9 cellular contexts compared by ENCODE assay signal in the genomic region with DNA sequence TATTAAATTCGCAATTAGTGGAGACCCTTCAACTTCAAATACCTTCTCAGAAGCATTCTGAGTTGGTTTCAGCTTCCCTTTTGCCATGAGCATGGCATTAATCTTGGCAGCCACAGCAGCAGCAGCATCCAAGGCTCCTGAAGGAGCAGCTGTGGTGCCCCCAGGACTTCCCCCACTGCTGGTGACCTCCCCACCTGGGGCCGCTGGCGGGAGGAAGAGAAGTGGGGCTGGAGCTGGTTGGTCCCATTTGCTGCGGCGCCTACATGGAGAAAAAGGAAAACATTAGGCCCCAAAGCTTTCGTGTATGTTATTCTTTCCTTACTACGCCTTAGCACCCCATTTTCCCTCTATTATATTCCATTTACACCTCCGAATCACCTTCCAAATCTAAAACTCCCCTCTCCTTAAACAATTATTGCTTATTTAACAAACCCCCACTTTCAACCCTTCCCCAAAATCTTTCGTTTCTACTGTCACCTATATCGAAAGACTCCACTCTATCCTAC. TPM values are rescaled to one million over a fixed set of nuclear protein-coding genes. Genes with fewer than 3 reads are reported as not detected.
DNase-seq lines count a peak whose midpoint lies in the region; ATAC-seq, FAIRE-seq and TF ChIP-seq lines count a peak whose summit lies in the region.
"Had no signal": no experiment of that assay in that cellular context is flagged by ENCODE, and none has a peak within 500 bp of the region (broad histone marks: within the 10 kb centered on the region; RNA-seq: fewer than 3 reads in every experiment).

No MANE protein-coding gene starts in this region.

- FAIRE-seq in HepG2 (lab: Jason Lieb, UNC), result no peak

- no peak overlapping the region for H2AFZ ChIP-seq in HepG2 (ENCODE audit: low read length)

- peaks cover 3 to 36% of the 10 kb centered on the region in 2 experiments; a peak in 4 of 5 replicates for H3K36me3 ChIP-seq in HepG2 (replicated peaks in 1 of 2; ENCODE audit: control insufficient read depth in 1 of 2, insufficient read depth in 2 of 2, low read length in 2 of 2)

- peak overlapping the region; percentile 83 to 98 (median 97) for H3K4me3 ChIP-seq in HepG2 (replicated peaks in 1 of 3; ENCODE audit: insufficient read depth in 1 of 3, low read depth in 2 of 3, low read length in 3 of 3)

- 3% methylated on average over 9 of the region's 10 CpGs for WGBS in HepG2 (ENCODE audit: low lambda C conversion rate)

- no TSS peak for BruUV-seq in HepG2 (replicated peaks; lab: Mats Ljungman, UMichigan)

- in situ Hi-C loops in HepG2 (cut with HindIII; ENCODE audit: extremely low pct_ligation_motif_present, low pct_unique_long_range_greater_than_20kb), result loop anchor here (10.0 kb wide), 1 partner anchor 51 kb away; no protein-coding TSS in a partner anchor

- intact Hi-C loops in HepG2 (cut with micrococcal nuclease; ENCODE audit: unreplicated experiment), result no loop called here

- TF ChIP-seq CTCF in HepG2 (CRISPR knock-in tag; IDR thresholded peaks at IDR 0.05) (no peak), omental fat pad (IDR thresholded peaks at IDR 0.05) (no peak)

- peaks cover 26% of the 10 kb centered on the region; the same call in 1 of the 2 replicates for H4K20me1 ChIP-seq in HepG2 (ENCODE audit: insufficient read depth, low read length)

- ATAC-seq in HepG2 (peak; percentile 17; the same call in 1 of the 3 replicates), HG03039 (IDR thresholded peaks at IDR 0.05; ENCODE audit: unreplicated experiment) (no peak), HG03025 (IDR thresholded peaks at IDR 0.05; ENCODE audit: low FRiP score, unreplicated experiment) (no peak), omental fat pad (ENCODE audit: low FRiP score) (no peak)

- H3K4me2 ChIP-seq in HepG2 (ENCODE audit: low read depth, low read length), result peak overlapping the region; percentile 95

- H3K79me2 ChIP-seq in HepG2 (ENCODE audit: insufficient read depth, low read length), result peaks cover 50% of the 10 kb centered on the region

- H3K9ac ChIP-seq in HepG2 (ENCODE audit: insufficient read depth, low read depth, low read length), result peak overlapping the region; percentile 92

- TF ChIP-seq RAD21 in HepG2 (CRISPR knock-in tag; IDR thresholded peaks at IDR 0.05), result no peak

- H3K4me1 ChIP-seq in HepG2 (ENCODE audit: insufficient read depth, low read length), result peaks cover 56% of the 10 kb centered on the region

- no peak for TF ChIP-seq POLR2A in HepG2 (IDR thresholded peaks at IDR 0.05; ENCODE audit: insufficient read depth in 1 of 2, low read depth in 2 of 2, low read length in 2 of 2)

- peak; percentile 72 for DNase-seq in activated effector memory CD4-positive, alpha-beta T cell treated with anti-CD3 and anti-CD28 coated beads, Interleukin-2, amount 50 U/mL, for 16 hours
- DNase-seq in activated effector memory CD4-positive, alpha-beta T cell treated with Interleukin-2 at 50 U/mL for 16 hours, result no peak
- DNase-seq in HepG2 (ENCODE audit: low spot score) (no peak), ureter (ENCODE audit: low spot score) (peak; percentile 43), omental fat pad (ENCODE audit: low spot score) (no peak)

- H3K9me3 ChIP-seq in HepG2 (ENCODE audit: low read length), result no peaks in the 10 kb centered on the region

- no peaks in the 10 kb centered on the region; a peak in 1 of 5 replicates for H3K27me3 ChIP-seq in HepG2 (ENCODE audit: control insufficient read depth in 1 of 2, insufficient read depth in 2 of 2, low read length in 2 of 2)

- CTCF ChIA-PET in HepG2 (lab: Yijun Ruan, JAX; ENCODE audit: low intra/inter-chr PET ratio, low total read pairs), result no interaction called here

- H3K27ac ChIP-seq in angular gyrus (ENCODE audit: low read depth, low read length) (peak overlapping the region; percentile 81), HepG2 (ENCODE audit: extremely low read length, insufficient read depth, low read length) (peak overlapping the region; percentile 96)

- TF ChIP-seq EP300 in HepG2 (IDR thresholded peaks at IDR 0.05; ENCODE audit: low read depth in 2 of 2, low read length in 2 of 2), result no peak
- TF ChIP-seq EP300 in HepG2 (CRISPR knock-in tag; IDR thresholded peaks at IDR 0.05; ENCODE audit: borderline replicate concordance), result no peak

- POLR2A ChIA-PET in HepG2 (lab: Yijun Ruan, JAX), result interaction anchor here (0.8 to 3.5 kb wide), 22 partner anchors 9 to 279 kb away, joined by 3 to 55 read pairs (median 5); partner anchors contain the start of genes ARHGEF2 and PMF1

RNA-seq across cellular contexts. Expression of gene KHDC4, which starts 0.6 kb away (rescaled TPM):
- total RNA-seq in HepG2 (2016; rRNA removed; fragmentation: Illumina TruSeq; extraction: Trizol) (15.9 and 33.5 TPM in 2 replicates), ureter (83.8 TPM), omental fat pad (10 to 100 TPM; 28.8 to 54.2 (median 42.7) TPM)
- 17.8 and 22.2 TPM in 2 replicates for total RNA-seq in HepG2 (2016; cell fraction: cytosol; rRNA removed; fragmentation: Illumina TruSeq; extraction: Trizol; ENCODE audit: low read depth)
- total RNA-seq in HepG2 (2016; cell fraction: insoluble cytoplasmic fraction; rRNA removed; fragmentation: Illumina TruSeq; extraction: Trizol), result 17.1 and 30.7 TPM in 2 replicates
- 16.0 and 18.2 TPM in 2 replicates for total RNA-seq in HepG2 (2016; cell fraction: membrane; rRNA removed; fragmentation: Illumina TruSeq; extraction: Trizol)
- 51.8 and 57.5 TPM in 2 replicates for total RNA-seq in HepG2 (2016; cell fraction: nucleus; rRNA removed; fragmentation: Illumina TruSeq; extraction: Trizol)
- 74.5 and 92.0 TPM in 2 replicates for polyA plus RNA-seq in HepG2 (2011; rRNA removed)
- 35.4 and 38.7 TPM in 2 replicates for polyA plus RNA-seq in HepG2 (2011; cell fraction: cytosol; rRNA removed)
- 126 and 134 TPM in 2 replicates for polyA plus RNA-seq in HepG2 (2011; cell fraction: nucleus; rRNA removed)
- 37.2 and 38.4 TPM in 2 replicates for polyA plus RNA-seq in HepG2 (2012)
- 2.1 and 2.5 TPM in 2 replicates for polyA plus RNA-seq in HepG2 (2016; cell fraction: cytosol; fragmentation: Illumina TruSeq; extraction: Trizol; ENCODE audit: low read depth)
- polyA plus RNA-seq in HepG2 (2016; cell fraction: insoluble cytoplasmic fraction; fragmentation: Illumina TruSeq; extraction: Trizol; ENCODE audit: low read depth), result 14.7 and 16.3 TPM in 2 replicates
- 4.2 and 4.7 TPM in 2 replicates for polyA plus RNA-seq in HepG2 (2016; cell fraction: membrane; fragmentation: Illumina TruSeq; extraction: Trizol; ENCODE audit: low read depth)
- polyA plus RNA-seq in HepG2 (2016; cell fraction: nucleus; fragmentation: Illumina TruSeq; extraction: Trizol; ENCODE audit: insufficient read depth, low read depth), result 113 and 121 TPM in 2 replicates
- polyA minus RNA-seq in HepG2 (2011; rRNA and poly(A)+ RNA removed; ENCODE audit: low replicate concordance), result 83.9 and 155 TPM in 2 replicates
- polyA minus RNA-seq in HepG2 (2011; cell fraction: cytosol; rRNA and poly(A)+ RNA removed), result 19.6 and 24.9 TPM in 2 replicates
- 113 and 148 TPM in 2 replicates for polyA minus RNA-seq in HepG2 (2011; cell fraction: nucleus; rRNA and poly(A)+ RNA removed)

RNA-seq across cellular contexts. Expression of gene RXFP4, which starts 7.8 kb away (rescaled TPM):
- total RNA-seq in HepG2 (2016; rRNA removed; fragmentation: Illumina TruSeq; extraction: Trizol), result 0.38 TPM in 1 of 2 replicates, not detected in the other
- not detected in 2 replicates for total RNA-seq in HepG2 (2016; cell fraction: cytosol; rRNA removed; fragmentation: Illumina TruSeq; extraction: Trizol; ENCODE audit: low read depth)
- 0.25 and 0.28 TPM in 2 replicates for total RNA-seq in HepG2 (2016; cell fraction: insoluble cytoplasmic fraction; rRNA removed; fragmentation: Illumina TruSeq; extraction: Trizol)
- not detected in 2 replicates for total RNA-seq in HepG2 (2016; cell fraction: membrane; rRNA removed; fragmentation: Illumina TruSeq; extraction: Trizol)
- 0.31 TPM in 1 of 2 replicates, not detected in the other for total RNA-seq in HepG2 (2016; cell fraction: nucleus; rRNA removed; fragmentation: Illumina TruSeq; extraction: Trizol)
- polyA plus RNA-seq in HepG2 (2011; rRNA removed), result 1.4 and 1.9 TPM in 2 replicates
- 1.3 and 2.1 TPM in 2 replicates for polyA plus RNA-seq in HepG2 (2011; cell fraction: cytosol; rRNA removed)
- polyA plus RNA-seq in HepG2 (2011; cell fraction: nucleus; rRNA removed), result 0.42 and 0.48 TPM in 2 replicates
- polyA plus RNA-seq in HepG2 (2012), result 0.48 and 0.72 TPM in 2 replicates
- 0.08 TPM in 1 of 2 replicates, not detected in the other for polyA plus RNA-seq in HepG2 (2016; cell fraction: cytosol; fragmentation: Illumina TruSeq; extraction: Trizol; ENCODE audit: low read depth)
- not detected in 2 replicates for polyA plus RNA-seq in HepG2 (2016; cell fraction: insoluble cytoplasmic fraction; fragmentation: Illumina TruSeq; extraction: Trizol; ENCODE audit: low read depth)
- polyA plus RNA-seq in HepG2 (2016; cell fraction: membrane; fragmentation: Illumina TruSeq; extraction: Trizol; ENCODE audit: low read depth), result not detected in 2 replicates
- polyA plus RNA-seq in HepG2 (2016; cell fraction: nucleus; fragmentation: Illumina TruSeq; extraction: Trizol; ENCODE audit: insufficient read depth, low read depth), result 0.64 and 0.79 TPM in 2 replicates
- polyA minus RNA-seq in HepG2 (2011; rRNA and poly(A)+ RNA removed; ENCODE audit: low replicate concordance), result 1.4 and 2.7 TPM in 2 replicates
- 0.49 TPM in 1 of 2 replicates, not detected in the other for polyA minus RNA-seq in HepG2 (2011; cell fraction: cytosol; rRNA and poly(A)+ RNA removed)
- polyA minus RNA-seq in HepG2 (2011; cell fraction: nucleus; rRNA and poly(A)+ RNA removed), result 0.39 and 1.1 TPM in 2 replicates
- total RNA-seq in ureter, result not detected
- not detected for total RNA-seq in omental fat pad
- total RNA-seq: activated T-cell treated with anti-CD3 and anti-CD28 coated beads, Interleukin-2, amount 50 U/mL, for 4 hours had no signal

RNA-seq across cellular contexts. Expression of gene RIT1, which starts 22.5 kb away (rescaled TPM):
- total RNA-seq in HepG2 (2016; rRNA removed; fragmentation: Illumina TruSeq; extraction: Trizol), result 12.2 and 15.9 TPM in 2 replicates
- total RNA-seq in HepG2 (2016; cell fraction: cytosol; rRNA removed; fragmentation: Illumina TruSeq; extraction: Trizol; ENCODE audit: low read depth), result 1.8 and 2.7 TPM in 2 replicates
- 12.0 and 18.3 TPM in 2 replicates for total RNA-seq in HepG2 (2016; cell fraction: insoluble cytoplasmic fraction; rRNA removed; fragmentation: Illumina TruSeq; extraction: Trizol)
- total RNA-seq in HepG2 (2016; cell fraction: membrane; rRNA removed; fragmentation: Illumina TruSeq; extraction: Trizol), result 3.7 and 5.0 TPM in 2 replicates
- total RNA-seq in HepG2 (2016; cell fraction: nucleus; rRNA removed; fragmentation: Illumina TruSeq; extraction: Trizol), result 5.1 and 6.9 TPM in 2 replicates
- 29.3 and 32.2 TPM in 2 replicates for polyA plus RNA-seq in HepG2 (2011; rRNA removed)
- 27.0 and 36.8 TPM in 2 replicates for polyA plus RNA-seq in HepG2 (2011; cell fraction: cytosol; rRNA removed)
- polyA plus RNA-seq in HepG2 (2011; cell fraction: nucleus; rRNA removed), result 10.2 and 15.6 TPM in 2 replicates
- 14.8 and 19.9 TPM in 2 replicates for polyA plus RNA-seq in HepG2 (2012)
- 1.3 and 1.4 TPM in 2 replicates for polyA plus RNA-seq in HepG2 (2016; cell fraction: cytosol; fragmentation: Illumina TruSeq; extraction: Trizol; ENCODE audit: low read depth)
- 12.1 and 13.9 TPM in 2 replicates for polyA plus RNA-seq in HepG2 (2016; cell fraction: insoluble cytoplasmic fraction; fragmentation: Illumina TruSeq; extraction: Trizol; ENCODE audit: low read depth)
- polyA plus RNA-seq in HepG2 (2016; cell fraction: membrane; fragmentation: Illumina TruSeq; extraction: Trizol; ENCODE audit: low read depth), result 1.8 and 2.0 TPM in 2 replicates
- 13.6 and 15.1 TPM in 2 replicates for polyA plus RNA-seq in HepG2 (2016; cell fraction: nucleus; fragmentation: Illumina TruSeq; extraction: Trizol; ENCODE audit: insufficient read depth, low read depth)
- polyA minus RNA-seq in HepG2 (2011; rRNA and poly(A)+ RNA removed; ENCODE audit: low replicate concordance), result 23.7 and 26.0 TPM in 2 replicates
- 16.1 and 17.4 TPM in 2 replicates for polyA minus RNA-seq in HepG2 (2011; cell fraction: cytosol; rRNA and poly(A)+ RNA removed)
- polyA minus RNA-seq in HepG2 (2011; cell fraction: nucleus; rRNA and poly(A)+ RNA removed), result 11.6 and 20.5 TPM in 2 replicates
- 29.8 TPM for total RNA-seq in ureter
- total RNA-seq in omental fat pad, result 10 to 100 TPM; 27.1 to 38.5 (median 32.9) TPM

RNA-seq across cellular contexts. Expression of gene ARHGEF2, which starts 44.7 kb away (rescaled TPM):
- total RNA-seq in HepG2 (2016; rRNA removed; fragmentation: Illumina TruSeq; extraction: Trizol) (15.0 and 16.1 TPM in 2 replicates), ureter (104 TPM), omental fat pad (100 to 1,000 TPM in 2 of 4 donors, 10 to 100 TPM in 2; 89.5 to 151 (median 98.6) TPM)
- total RNA-seq in HepG2 (2016; cell fraction: cytosol; rRNA removed; fragmentation: Illumina TruSeq; extraction: Trizol; ENCODE audit: low read depth), result 7.7 and 8.4 TPM in 2 replicates
- 12.9 and 18.6 TPM in 2 replicates for total RNA-seq in HepG2 (2016; cell fraction: insoluble cytoplasmic fraction; rRNA removed; fragmentation: Illumina TruSeq; extraction: Trizol)
- total RNA-seq in HepG2 (2016; cell fraction: membrane; rRNA removed; fragmentation: Illumina TruSeq; extraction: Trizol), result 10.3 and 11.1 TPM in 2 replicates
- total RNA-seq in HepG2 (2016; cell fraction: nucleus; rRNA removed; fragmentation: Illumina TruSeq; extraction: Trizol), result 13.2 and 15.5 TPM in 2 replicates
- 32.1 and 33.1 TPM in 2 replicates for polyA plus RNA-seq in HepG2 (2011; rRNA removed)
- polyA plus RNA-seq in HepG2 (2011; cell fraction: cytosol; rRNA removed), result 15.2 and 17.5 TPM in 2 replicates
- 104 and 108 TPM in 2 replicates for polyA plus RNA-seq in HepG2 (2011; cell fraction: nucleus; rRNA removed)
- 28.0 and 37.8 TPM in 2 replicates for polyA plus RNA-seq in HepG2 (2012)
- polyA plus RNA-seq in HepG2 (2016; cell fraction: cytosol; fragmentation: Illumina TruSeq; extraction: Trizol; ENCODE audit: low read depth), result 1.9 and 2.0 TPM in 2 replicates
- polyA plus RNA-seq in HepG2 (2016; cell fraction: insoluble cytoplasmic fraction; fragmentation: Illumina TruSeq; extraction: Trizol; ENCODE audit: low read depth), result 13.1 and 13.4 TPM in 2 replicates
- 3.6 and 3.8 TPM in 2 replicates for polyA plus RNA-seq in HepG2 (2016; cell fraction: membrane; fragmentation: Illumina TruSeq; extraction: Trizol; ENCODE audit: low read depth)
- polyA plus RNA-seq in HepG2 (2016; cell fraction: nucleus; fragmentation: Illumina TruSeq; extraction: Trizol; ENCODE audit: insufficient read depth, low read depth), result 34.1 and 35.2 TPM in 2 replicates
- 54.1 and 96.8 TPM in 2 replicates for polyA minus RNA-seq in HepG2 (2011; rRNA and poly(A)+ RNA removed; ENCODE audit: low replicate concordance)
- 17.6 and 19.9 TPM in 2 replicates for polyA minus RNA-seq in HepG2 (2011; cell fraction: cytosol; rRNA and poly(A)+ RNA removed)
- polyA minus RNA-seq in HepG2 (2011; cell fraction: nucleus; rRNA and poly(A)+ RNA removed), result 50.0 and 65.8 TPM in 2 replicates

Comparison
In these comparisons a context has a peak if more than half of its experiments do, and no peak if none do; other contexts are left out.
1. DNase-seq: peak in activated effector memory CD4-positive, alpha-beta T cell treated with anti-CD3 and anti-CD28 coated beads, Interleukin-2, amount 50 U/mL, for 16 hours (single experiment) and ureter (single experiment); none in activated effector memory CD4-positive, alpha-beta T cell treated with Interleukin-2 at 50 U/mL for 16 hours (single experiment), HepG2 (single experiment) and omental fat pad (single experiment).